Comparison of ENCODE assay signal across 2 cellular contexts in genomic region chr18:46133534-46133933, GRCh38.
TF ChIP-seq lines count a peak whose summit lies in the region.

No MANE protein-coding gene starts in this region.

TF ChIP-seq in IMR-90, 13 proteins besides CTCF, POLR2A, EP300 and RAD21 (continued from another document):
- TF ChIP-seq USF2 (IDR thresholded peaks at IDR 0.05; ENCODE audit: low read depth, low read length) = no peak

TF ChIP-seq in WTC11, 78 proteins besides CTCF, POLR2A, EP300 and RAD21 (continued from another document):
- TF ChIP-seq ERG (CRISPR knock-in tag; IDR thresholded peaks at IDR 0.05) (no peak), ZNF317 (CRISPR knock-in tag; IDR thresholded peaks at IDR 0.05; ENCODE audit: borderline replicate concordance, low read depth) (no peak), ARID4B (CRISPR knock-in tag; IDR thresholded peaks at IDR 0.05; ENCODE audit: borderline replicate concordance) (no peak), ATF6 (CRISPR knock-in tag; IDR thresholded peaks at IDR 0.05) (no peak), NFE2L1 (CRISPR knock-in tag; IDR thresholded peaks at IDR 0.05) (no peak), USF2 (CRISPR knock-in tag; IDR thresholded peaks at IDR 0.05) (no peak), PRRX2 (CRISPR knock-in tag; IDR thresholded peaks at IDR 0.05) (no peak), ZNF671 (CRISPR knock-in tag; IDR thresholded peaks at IDR 0.05) (no peak), GRHL2 (CRISPR knock-in tag; IDR thresholded peaks at IDR 0.05; ENCODE audit: insufficient replicate concordance, severe bottlenecking) (no peak), TP53 (CRISPR knock-in tag; IDR thresholded peaks at IDR 0.05) (no peak), GTF2I (CRISPR knock-in tag; conservative IDR thresholded peaks at IDR 0.05) (no peak), TCF7 (CRISPR knock-in tag; IDR thresholded peaks at IDR 0.05; ENCODE audit: low read depth) (no peak), E2F5 (CRISPR knock-in tag; IDR thresholded peaks at IDR 0.05) (no peak), ZNF425 (CRISPR knock-in tag; conservative IDR thresholded peaks at IDR 0.05) (no peak), ATF2 (CRISPR knock-in tag; IDR thresholded peaks at IDR 0.05; ENCODE audit: borderline replicate concordance, low read depth) (no peak)
